ENCODE assay signal across 1 cellular context in genomic region chr16:46689492-46690280, GRCh38.
TF ChIP-seq lines count a peak whose summit lies in the region.

TSS of gene ORC6 (plus strand) at chr16:46689659. CDS start at chr16:46689706, 47 bp downstream.

TF ChIP-seq in HepG2, 621 proteins besides CTCF, POLR2A, EP300 and RAD21 (continued from another document and continues in another):
- TF ChIP-seq DZIP1 (CRISPR knock-in tag; IDR thresholded peaks at IDR 0.05), result no peak; the same call in 1 of the 2 replicates
- TF ChIP-seq ELF4 (CRISPR knock-in tag; IDR thresholded peaks at IDR 0.05; ENCODE audit: borderline replicate concordance), result no peak
- no peak for TF ChIP-seq GPBP1L1 (CRISPR knock-in tag; IDR thresholded peaks at IDR 0.05)
- TF ChIP-seq IRF1 (CRISPR knock-in tag; IDR thresholded peaks at IDR 0.05; ENCODE audit: low read depth), result no peak
- peak; percentile 91 for TF ChIP-seq CSRNP1 (CRISPR knock-in tag; IDR thresholded peaks at IDR 0.05)
- peak; percentile 77 for TF ChIP-seq YY1 (IDR thresholded peaks at IDR 0.05; ENCODE audit: insufficient read depth, insufficient replicate concordance, low read depth, low read length)
- no peak for TF ChIP-seq ZNF256 (CRISPR knock-in tag; conservative IDR thresholded peaks at IDR 0.05)
- no peak for TF ChIP-seq ZNF737 (CRISPR knock-in tag; IDR thresholded peaks at IDR 0.05; ENCODE audit: borderline replicate concordance)
- TF ChIP-seq GZF1 (CRISPR knock-in tag; IDR thresholded peaks at IDR 0.05), result no peak; the same call in 1 of the 2 replicates
- TF ChIP-seq ZNF343 (CRISPR knock-in tag; IDR thresholded peaks at IDR 0.05), result no peak
- TF ChIP-seq STAT6 (CRISPR knock-in tag; IDR thresholded peaks at IDR 0.05; ENCODE audit: borderline replicate concordance), result no peak
- TF ChIP-seq ZNF512 (CRISPR knock-in tag; IDR thresholded peaks at IDR 0.05), result no peak
- TF ChIP-seq SRSF4 (IDR thresholded peaks at IDR 0.05; ENCODE audit: low read depth, low read length, poor library complexity, severe bottlenecking), result no peak
- no peak for TF ChIP-seq HMGXB3 (CRISPR knock-in tag; IDR thresholded peaks at IDR 0.05; ENCODE audit: borderline replicate concordance)
- peak; percentile 62; the same call in 1 of the 2 replicates for TF ChIP-seq ZNF564 (CRISPR knock-in tag; IDR thresholded peaks at IDR 0.05)
- TF ChIP-seq MZF1 (CRISPR knock-in tag; IDR thresholded peaks at IDR 0.05; ENCODE audit: borderline replicate concordance), result no peak
- TF ChIP-seq KLF11 (CRISPR knock-in tag; IDR thresholded peaks at IDR 0.05), result no peak
- no peak; the same call in 1 of the 2 replicates for TF ChIP-seq ARHGAP35 (CRISPR knock-in tag; IDR thresholded peaks at IDR 0.05; ENCODE audit: borderline replicate concordance)
- TF ChIP-seq BRF2 (CRISPR knock-in tag; IDR thresholded peaks at IDR 0.05), result no peak
- TF ChIP-seq PRDM4 (CRISPR knock-in tag; IDR thresholded peaks at IDR 0.05; ENCODE audit: borderline replicate concordance), result no peak
- no peak for TF ChIP-seq AKAP8 (CRISPR knock-in tag; IDR thresholded peaks at IDR 0.05)
- TF ChIP-seq GLI4 (CRISPR knock-in tag; IDR thresholded peaks at IDR 0.05; ENCODE audit: borderline replicate concordance), result no peak
- TF ChIP-seq CBX2 (IDR thresholded peaks at IDR 0.05; ENCODE audit: low read depth, low read length), result no peak
- no peak for TF ChIP-seq CBX2 (CRISPR knock-in tag; IDR thresholded peaks at IDR 0.05; ENCODE audit: low read depth)
- no peak for TF ChIP-seq THAP8 (CRISPR knock-in tag; IDR thresholded peaks at IDR 0.05; ENCODE audit: borderline replicate concordance)
- peak; percentile 32; the same call in 1 of the 2 replicates for TF ChIP-seq ZNF232 (CRISPR knock-in tag; IDR thresholded peaks at IDR 0.05; ENCODE audit: borderline replicate concordance)
- no peak for TF ChIP-seq USF2 (IDR thresholded peaks at IDR 0.05; ENCODE audit: low read depth, low read length)
- TF ChIP-seq USF2 (CRISPR knock-in tag; IDR thresholded peaks at IDR 0.05; ENCODE audit: borderline replicate concordance), result no peak
- 0 out of 2 replicates have a peak, but pooled peaks have one; percentile 1 for TF ChIP-seq GATAD1 (CRISPR knock-in tag; IDR thresholded peaks at IDR 0.05)
- TF ChIP-seq JUN (CRISPR knock-in tag; IDR thresholded peaks at IDR 0.05), result no peak
- TF ChIP-seq THYN1 (CRISPR knock-in tag; IDR thresholded peaks at IDR 0.05; ENCODE audit: borderline replicate concordance, low read depth), result no peak
- TF ChIP-seq MIER2 (CRISPR knock-in tag; IDR thresholded peaks at IDR 0.05), result no peak; the same call in 1 of the 2 replicates
- TF ChIP-seq SMC3 (IDR thresholded peaks at IDR 0.05; ENCODE audit: low read length), result 0 out of 2 replicates have a peak, but pooled peaks have one; percentile 24
